In genomic region chr2:190354003-190354690, GRCh38 we compare ENCODE assay signal across 1 cellular context.
TF ChIP-seq lines count a peak whose summit lies in the region.

No MANE protein-coding gene starts in this region.

TF ChIP-seq in K562, 482 proteins besides CTCF, POLR2A, EP300 and RAD21 (continued from another document and continues in another):
- peak; percentile 46; the same call in 1 of the 2 replicates for TF ChIP-seq ZNF592 (IDR thresholded peaks at IDR 0.05)
- no peak for TF ChIP-seq ZNF589 (CRISPR knock-in tag; IDR thresholded peaks at IDR 0.05; ENCODE audit: low read depth)
- peak in 1 of 2 experiments; percentile 65; a peak in 1 of 4 replicates for TF ChIP-seq TBL1XR1 (IDR thresholded peaks at IDR 0.05; ENCODE audit: low read length in 2 of 2)
- no peak for TF ChIP-seq POLR3A (IDR thresholded peaks at IDR 0.05; ENCODE audit: borderline replicate concordance, extremely low read depth, insufficient read depth, insufficient read length)
- peak; percentile 95 for TF ChIP-seq PRDM10 (IDR thresholded peaks at IDR 0.05; ENCODE audit: partially characterized antibody)
- TF ChIP-seq TAL1 (IDR thresholded peaks at IDR 0.05), result peak; percentile 32; the same call in 1 of the 2 replicates
- no peak for TF ChIP-seq KDM1A (IDR thresholded peaks at IDR 0.05)
- no peak for TF ChIP-seq PCBP1 (IDR thresholded peaks at IDR 0.05; ENCODE audit: low read depth, low read length, poor library complexity, severe bottlenecking)
- no peak for TF ChIP-seq HNRNPH1 (optimal IDR thresholded peaks at IDR 0.05; ENCODE audit: low read depth, low read length)
- no peak for TF ChIP-seq ZFP30 (CRISPR knock-in tag; IDR thresholded peaks at IDR 0.05; ENCODE audit: borderline replicate concordance)
- no peak for TF ChIP-seq NRF1 (conservative IDR thresholded peaks at IDR 0.05 in 1 of 2, IDR thresholded peaks at IDR 0.05 in 1 of 2)
- TF ChIP-seq TFE3 (CRISPR knock-in tag; IDR thresholded peaks at IDR 0.05), result no peak
- no peak for TF ChIP-seq BRF1 (IDR thresholded peaks at IDR 0.05; ENCODE audit: borderline replicate concordance, extremely low read depth, insufficient read length)
- no peak for TF ChIP-seq ZNF644 (tag; IDR thresholded peaks at IDR 0.05; ENCODE audit: low read depth)
- no peak for TF ChIP-seq ZBED1 (IDR thresholded peaks at IDR 0.05)
- no peak for TF ChIP-seq SRF (CRISPR knock-in tag; IDR thresholded peaks at IDR 0.05)
- TF ChIP-seq MTA1 (IDR thresholded peaks at IDR 0.05; ENCODE audit: borderline replicate concordance), result 0 out of 2 replicates have a peak, but pooled peaks have one; percentile 41
- TF ChIP-seq TFAM (CRISPR knock-in tag; conservative IDR thresholded peaks at IDR 0.05), result no peak
- TF ChIP-seq ZNF76 (CRISPR knock-in tag; IDR thresholded peaks at IDR 0.05; ENCODE audit: borderline replicate concordance), result no peak
- TF ChIP-seq ZNF212 (CRISPR knock-in tag; IDR thresholded peaks at IDR 0.05), result no peak
- no peak for TF ChIP-seq ZFX (CRISPR knock-in tag; IDR thresholded peaks at IDR 0.05)
- no peak for TF ChIP-seq ZNF12 (CRISPR knock-in tag; IDR thresholded peaks at IDR 0.05)
- TF ChIP-seq RFX7 (CRISPR knock-in tag; IDR thresholded peaks at IDR 0.05), result no peak
- TF ChIP-seq ZC3H4 (CRISPR knock-in tag; IDR thresholded peaks at IDR 0.05; ENCODE audit: borderline replicate concordance), result no peak
- no peak for TF ChIP-seq NCOA2 (IDR thresholded peaks at IDR 0.05; ENCODE audit: partially characterized antibody in 2 of 2)
- no peak for TF ChIP-seq UBTF (IDR thresholded peaks at IDR 0.05; ENCODE audit: borderline replicate concordance in 1 of 2, low read depth in 2 of 2, low read length in 2 of 2)
- no peak for TF ChIP-seq FOXJ3 (CRISPR knock-in tag; IDR thresholded peaks at IDR 0.05)
- no peak for TF ChIP-seq CHD4 (IDR thresholded peaks at IDR 0.05; ENCODE audit: insufficient read depth, insufficient replicate concordance, low read depth, low read length, poor library complexity, severe bottlenecking)
- TF ChIP-seq MTF1 (CRISPR knock-in tag; IDR thresholded peaks at IDR 0.05; ENCODE audit: borderline replicate concordance), result no peak
- peak; percentile 82 for TF ChIP-seq SMAD4 (CRISPR knock-in tag; conservative IDR thresholded peaks at IDR 0.05)
- TF ChIP-seq NR2F6 (CRISPR knock-in tag; IDR thresholded peaks at IDR 0.05), result no peak
- TF ChIP-seq PURB (CRISPR knock-in tag; IDR thresholded peaks at IDR 0.05; ENCODE audit: low read depth), result no peak
- no peak for TF ChIP-seq ZNF217 (CRISPR knock-in tag; IDR thresholded peaks at IDR 0.05)
- TF ChIP-seq DACH1 (IDR thresholded peaks at IDR 0.05; ENCODE audit: partially characterized antibody), result no peak
- TF ChIP-seq SP1 (CRISPR knock-in tag; IDR thresholded peaks at IDR 0.05), result no peak
- TF ChIP-seq ZHX1 (conservative IDR thresholded peaks at IDR 0.05; ENCODE audit: low read length), result no peak
- no peak for TF ChIP-seq MECOM (CRISPR knock-in tag; IDR thresholded peaks at IDR 0.05)
- TF ChIP-seq MCM3 (IDR thresholded peaks at IDR 0.05), result no peak
- TF ChIP-seq ARNT (IDR thresholded peaks at IDR 0.05), result no peak
- no peak for TF ChIP-seq TEAD1 (CRISPR knock-in tag; IDR thresholded peaks at IDR 0.05)
- TF ChIP-seq ZNF23 (CRISPR knock-in tag; IDR thresholded peaks at IDR 0.05), result no peak
- no peak for TF ChIP-seq ATF4 (CRISPR knock-in tag; IDR thresholded peaks at IDR 0.05)
- TF ChIP-seq DDX20 (tag; IDR thresholded peaks at IDR 0.05; ENCODE audit: low read depth), result no peak
- TF ChIP-seq EP400 (IDR thresholded peaks at IDR 0.05), result peak; percentile 22; the same call in 1 of the 2 replicates
- TF ChIP-seq TSHZ1 (CRISPR knock-in tag; IDR thresholded peaks at IDR 0.05), result no peak
- TF ChIP-seq FUS (optimal IDR thresholded peaks at IDR 0.05; ENCODE audit: low read depth, low read length), result no peak
- no peak for TF ChIP-seq TAF7 (tag; IDR thresholded peaks at IDR 0.05)
- no peak for TF ChIP-seq ZNF699 (CRISPR knock-in tag; IDR thresholded peaks at IDR 0.05; ENCODE audit: insufficient replicate concordance)
- TF ChIP-seq HDAC3 (IDR thresholded peaks at IDR 0.05; ENCODE audit: borderline replicate concordance, partially characterized antibody), result no peak
